ENCODE assay signal across 1 cellular context in the genomic region with DNA sequence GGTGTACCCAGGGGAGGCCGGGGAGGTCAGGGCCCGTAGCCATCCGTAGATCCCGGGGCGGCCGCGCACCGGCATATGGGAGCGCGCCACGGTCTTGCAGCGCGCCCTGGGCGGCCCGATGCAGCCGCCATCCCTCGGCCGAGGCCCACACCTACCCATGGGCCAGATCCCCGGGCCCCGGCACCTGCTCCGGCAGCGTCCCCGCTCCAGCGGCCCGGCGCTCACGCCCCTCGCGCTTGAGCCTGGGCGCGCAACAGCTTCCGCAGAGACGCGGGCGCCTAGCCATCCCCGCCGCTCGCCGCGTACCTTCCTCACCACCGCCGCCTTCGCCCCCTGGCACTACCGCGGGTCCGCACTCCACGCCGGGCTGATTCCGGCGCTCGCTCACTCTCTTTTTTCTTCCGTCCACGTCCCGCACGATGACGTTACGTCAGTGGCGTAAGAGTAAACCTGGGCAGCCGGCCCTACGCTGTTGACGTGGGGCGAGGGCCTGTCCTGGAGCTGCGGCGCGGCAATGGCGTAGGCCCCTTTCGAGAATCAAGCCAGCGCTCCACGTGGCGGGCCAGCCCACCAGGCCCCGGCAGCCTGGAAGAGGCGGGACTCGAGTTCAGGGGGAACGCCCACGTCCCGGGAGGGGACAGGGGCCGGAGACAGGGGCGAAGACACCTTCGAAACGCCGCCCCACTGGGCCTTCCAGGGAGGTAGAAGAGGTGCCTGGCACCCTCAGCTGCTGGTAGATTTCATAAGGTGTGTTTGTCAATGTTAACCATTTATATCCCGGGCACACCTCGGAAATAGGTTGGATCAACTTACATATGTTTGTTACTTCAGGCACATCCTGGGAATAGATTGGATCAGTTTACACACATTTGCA.
A peak's percentile ranks its signal among the peaks of the same experiment; 100 is the strongest.
TF ChIP-seq lines count a peak whose summit lies in the region.

TSS of gene ALDH18A1 (minus strand) at position 421 of the 874 bp plus-strand sequence. CDS start 3,334 bp downstream, outside the sequence.

TF ChIP-seq in HEK293, 187 proteins besides CTCF, POLR2A, EP300 and RAD21 (continued from another document and continues in another):
- TF ChIP-seq ZNF366 (tag by site-specific recombination; conservative IDR thresholded peaks at IDR 0.05) (peak; percentile 62), ZNF660 (tag by site-specific recombination; IDR thresholded peaks at IDR 0.05) (peak; percentile 66; the same call in 1 of the 2 replicates), SP7 (tag by site-specific recombination; IDR thresholded peaks at IDR 0.05) (peak; percentile 62), ZBTB6 (tag by site-specific recombination; IDR thresholded peaks at IDR 0.05) (peak; percentile 83), ZNF76 (tag by site-specific recombination; IDR thresholded peaks at IDR 0.05; ENCODE audit: borderline replicate concordance, low read depth) (peak; percentile 43; the same call in 1 of the 2 replicates), ZNF354C (tag by site-specific recombination; IDR thresholded peaks at IDR 0.05; ENCODE audit: borderline replicate concordance, low read depth) (no peak), GLIS1 (tag by site-specific recombination; IDR thresholded peaks at IDR 0.05) (peak; percentile 72), ZBTB48 (tag by site-specific recombination; IDR thresholded peaks at IDR 0.05) (peak; percentile 67), ZIC2 (tag by site-specific recombination; IDR thresholded peaks at IDR 0.05) (0 out of 2 replicates have a peak, but pooled peaks have one; percentile 28), SP3 (tag by site-specific recombination; IDR thresholded peaks at IDR 0.05) (peak; percentile 85), ZNF600 (tag by site-specific recombination; IDR thresholded peaks at IDR 0.05) (peak; percentile 65), KLF1 (tag by site-specific recombination; IDR thresholded peaks at IDR 0.05) (peak; percentile 29; the same call in 1 of the 2 replicates), SP2 (tag by site-specific recombination; IDR thresholded peaks at IDR 0.05) (peak; percentile 91), ZFP41 (tag by site-specific recombination; IDR thresholded peaks at IDR 0.05; ENCODE audit: borderline replicate concordance) (no peak), ATF2 (tag by site-specific recombination; IDR thresholded peaks at IDR 0.05; ENCODE audit: low read depth) (peak; percentile 83), ZXDB (tag by site-specific recombination; IDR thresholded peaks at IDR 0.05) (peak; percentile 87), PRDM1 (tag by site-specific recombination; IDR thresholded peaks at IDR 0.05) (peak; percentile 18; the same call in 1 of the 2 replicates), ZBTB21 (tag by site-specific recombination; IDR thresholded peaks at IDR 0.05) (peak; percentile 82), ZNF768 (tag by site-specific recombination; IDR thresholded peaks at IDR 0.05) (no peak), ZNF785 (tag by site-specific recombination; IDR thresholded peaks at IDR 0.05) (no peak), ZNF596 (tag by site-specific recombination; IDR thresholded peaks at IDR 0.05) (no peak), ZNF629 (tag by site-specific recombination; IDR thresholded peaks at IDR 0.05) (peak; percentile 92), ZBTB11 (tag by site-specific recombination; conservative IDR thresholded peaks at IDR 0.05; ENCODE audit: low read depth) (peak; percentile 66), ZEB2 (tag by site-specific recombination; IDR thresholded peaks at IDR 0.05) (0 out of 2 replicates have a peak, but pooled peaks have one; percentile 45), ZNF223 (tag by site-specific recombination; IDR thresholded peaks at IDR 0.05) (no peak), ZFHX2 (tag by site-specific recombination; conservative IDR thresholded peaks at IDR 0.05) (peak; percentile 84), EGR2 (tag by site-specific recombination; IDR thresholded peaks at IDR 0.05; ENCODE audit: low read depth) (peak; percentile 67; the same call in 1 of the 2 replicates), YY2 (tag by site-specific recombination; IDR thresholded peaks at IDR 0.05) (peak; percentile 58; the same call in 1 of the 2 replicates), YY1 (tag by site-specific recombination; IDR thresholded peaks at IDR 0.05) (peak; percentile 33; the same call in 1 of the 2 replicates), WT1 (tag by site-specific recombination; IDR thresholded peaks at IDR 0.05) (peak; percentile 25; the same call in 1 of the 2 replicates), ZNF692 (tag by site-specific recombination; IDR thresholded peaks at IDR 0.05) (peak; percentile 60; the same call in 1 of the 2 replicates), GLIS2 (tag by site-specific recombination; IDR thresholded peaks at IDR 0.05) (peak; percentile 55), KLF16 (tag by site-specific recombination; IDR thresholded peaks at IDR 0.05) (peak; percentile 83), MEIS1 (CRISPR knock-in tag; IDR thresholded peaks at IDR 0.05; ENCODE audit: borderline replicate concordance) (no peak), ZBTB17 (tag by site-specific recombination; IDR thresholded peaks at IDR 0.05) (peak; percentile 51; the same call in 1 of the 2 replicates), ZNF341 (tag by site-specific recombination; IDR thresholded peaks at IDR 0.05; ENCODE audit: low read depth) (peak; percentile 37; the same call in 1 of the 2 replicates), SCRT1 (tag by site-specific recombination; IDR thresholded peaks at IDR 0.05; ENCODE audit: borderline replicate concordance) (no peak), ZNF423 (tag by site-specific recombination; IDR thresholded peaks at IDR 0.05) (peak; percentile 58; the same call in 1 of the 2 replicates), ZBTB8A (tag by site-specific recombination; IDR thresholded peaks at IDR 0.05) (peak; percentile 53), ZNF19 (tag by site-specific recombination; IDR thresholded peaks at IDR 0.05; ENCODE audit: low read depth) (peak; percentile 92), PRDM10 (tag by site-specific recombination; IDR thresholded peaks at IDR 0.05) (peak; percentile 85), ZNF335 (tag by site-specific recombination; conservative IDR thresholded peaks at IDR 0.05) (peak; percentile 92)
- TF ChIP-seq, protein P1, sequence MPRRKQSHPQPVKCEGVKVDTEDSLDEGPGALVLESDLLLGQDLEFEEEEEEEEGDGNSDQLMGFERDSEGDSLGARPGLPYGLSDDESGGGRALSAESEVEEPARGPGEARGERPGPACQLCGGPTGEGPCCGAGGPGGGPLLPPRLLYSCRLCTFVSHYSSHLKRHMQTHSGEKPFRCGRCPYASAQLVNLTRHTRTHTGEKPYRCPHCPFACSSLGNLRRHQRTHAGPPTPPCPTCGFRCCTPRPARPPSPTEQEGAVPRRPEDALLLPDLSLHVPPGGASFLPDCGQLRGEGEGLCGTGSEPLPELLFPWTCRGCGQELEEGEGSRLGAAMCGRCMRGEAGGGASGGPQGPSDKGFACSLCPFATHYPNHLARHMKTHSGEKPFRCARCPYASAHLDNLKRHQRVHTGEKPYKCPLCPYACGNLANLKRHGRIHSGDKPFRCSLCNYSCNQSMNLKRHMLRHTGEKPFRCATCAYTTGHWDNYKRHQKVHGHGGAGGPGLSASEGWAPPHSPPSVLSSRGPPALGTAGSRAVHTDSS (tag by site-specific recombination; IDR thresholded peaks at IDR 0.05) = 0 out of 2 replicates have a peak, but pooled peaks have one; percentile 26
- TF ChIP-seq, protein P2, sequence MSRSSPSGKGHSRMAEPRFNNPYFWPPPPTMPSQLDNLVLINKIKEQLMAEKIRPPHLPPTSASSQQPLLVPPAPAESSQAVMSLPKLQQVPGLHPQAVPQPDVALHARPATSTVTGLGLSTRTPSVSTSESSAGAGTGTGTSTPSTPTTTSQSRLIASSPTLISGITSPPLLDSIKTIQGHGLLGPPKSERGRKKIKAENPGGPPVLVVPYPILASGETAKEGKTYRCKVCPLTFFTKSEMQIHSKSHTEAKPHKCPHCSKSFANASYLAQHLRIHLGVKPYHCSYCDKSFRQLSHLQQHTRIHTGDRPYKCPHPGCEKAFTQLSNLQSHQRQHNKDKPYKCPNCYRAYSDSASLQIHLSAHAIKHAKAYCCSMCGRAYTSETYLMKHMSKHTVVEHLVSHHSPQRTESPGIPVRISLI (tag by site-specific recombination; IDR thresholded peaks at IDR 0.05) = peak; percentile 90
- TF ChIP-seq, protein P3, sequence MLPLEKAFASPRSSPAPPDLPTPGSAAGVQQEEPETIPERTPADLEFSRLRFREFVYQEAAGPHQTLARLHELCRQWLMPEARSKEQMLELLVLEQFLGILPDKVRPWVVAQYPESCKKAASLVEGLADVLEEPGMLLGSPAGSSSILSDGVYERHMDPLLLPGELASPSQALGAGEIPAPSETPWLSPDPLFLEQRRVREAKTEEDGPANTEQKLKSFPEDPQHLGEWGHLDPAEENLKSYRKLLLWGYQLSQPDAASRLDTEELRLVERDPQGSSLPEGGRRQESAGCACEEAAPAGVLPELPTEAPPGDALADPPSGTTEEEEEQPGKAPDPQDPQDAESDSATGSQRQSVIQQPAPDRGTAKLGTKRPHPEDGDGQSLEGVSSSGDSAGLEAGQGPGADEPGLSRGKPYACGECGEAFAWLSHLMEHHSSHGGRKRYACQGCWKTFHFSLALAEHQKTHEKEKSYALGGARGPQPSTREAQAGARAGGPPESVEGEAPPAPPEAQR (tag by site-specific recombination; IDR thresholded peaks at IDR 0.05) = no peak
